ENCODE assay signal across 8 cellular contexts in genomic region chr2:74472086-74472944, GRCh38. TPM values are rescaled to one million over a fixed set of nuclear protein-coding genes. Genes with fewer than 3 reads are reported as not detected.
DNase-seq lines count a peak whose midpoint lies in the region; ATAC-seq and TF ChIP-seq lines count a peak whose summit lies in the region.

MRPL53 (minus strand) TSS chr2:74472680; CDS start chr2:74472660, 20 bp downstream.

- H3K9ac ChIP-seq in adipocyte (ENCODE audit: low read length): peak within 1 kb of the TSS; percentile 98

- in situ Hi-C loops in transverse colon (cut with MboI; ENCODE audit: low pct_ligation_motif_present in 1 of 4, low pct_unique_long_range_greater_than_20kb in 1 of 4, low sequenced_read_pairs in 3 of 4): no loop called here

- H3K4me1 ChIP-seq in adipocyte (ENCODE audit: control insufficient read depth, insufficient read depth, low read length): peaks cover 13% of the 10 kb centered on the region
- H3K4me1 ChIP-seq in transverse colon: peaks cover 12 to 23% (median 15%) of the 10 kb centered on the region in 4 donors

- POLR2A ChIA-PET in T-cell (lab: Charles Lee): interaction anchor here (0.6 to 2.0 kb wide), 5 partner anchors 9 to 59 kb away, joined by 3 to 15 read pairs (median 4); partner anchors contain the start of genes CCDC142 (in 1 of the 2) and WBP1 (in 1 of the 2)

- H3K36me3 ChIP-seq in adipocyte (ENCODE audit: control insufficient read depth, insufficient read depth, low read length, severe bottlenecking) (peaks cover 20% of the 10 kb centered on the region), transverse colon (peaks cover 0 to 11% (median 0%) of the 10 kb centered on the region in 4 donors)

- H3K27ac ChIP-seq in transverse colon: peak within 1 kb of the TSS; percentile 89 to 99 (median 91)

- intact Hi-C loops in cardiac septum (cut with DNase I) (no loop called here), transverse colon (cut with DNase I; ENCODE audit: low total_unique reads) (no loop called here)

- CTCF ChIA-PET in T-cell (lab: Charles Lee): interaction anchor here (0.6 to 2.6 kb wide), 4 partner anchors 10 to 20 kb away, joined by 3 to 17 read pairs (median 4); partner anchors contain the start of genes CCDC142 (in 1 of the 2), TTC31 (in 1 of the 2) and WBP1 (in 1 of the 2)

- no peak for TF ChIP-seq EP300 in transverse colon (IDR thresholded peaks at IDR 0.05; ENCODE audit: low read depth)

- H3K4me3 ChIP-seq in GM12864 (ENCODE audit: low read depth, low read length) (peak within 1 kb of the TSS; percentile 79), adipocyte (ENCODE audit: low read length) (peak within 1 kb of the TSS; percentile 94), transverse colon (peak within 1 kb of the TSS; percentile 39 to 87 (median 60))

- peak; percentile 91 for TF ChIP-seq POLR2A in transverse colon (IDR thresholded peaks at IDR 0.05)

- no peaks in the 10 kb centered on the region for H3K27me3 Mint-ChIP-seq in T-cell

- WGBS in transverse colon (ENCODE audit: low coverage in 1 of 2), 2 donors: 0% methylated on average over 66 of the region's 66 CpGs; no CpG with 5 or more reads in 1 of the 2 donors

- H3K27ac Mint-ChIP-seq in T-cell: peak within 1 kb of the TSS; percentile 95 to 99

- TF ChIP-seq CTCF in GM12864 (IDR thresholded peaks at IDR 0.05; ENCODE audit: low read depth, low read length, missing control alignments): no peak
- TF ChIP-seq CTCF in transverse colon (IDR thresholded peaks at IDR 0.05): peak in 1 of 5 experiments; percentile 20

- H3K36me3 Mint-ChIP-seq in T-cell: peaks cover 19% of the 10 kb centered on the region

- ATAC-seq in HG02623 (IDR thresholded peaks at IDR 0.05; ENCODE audit: unreplicated experiment) (peak; percentile 80), T-cell (replicated peaks in 1 of 4) (peak; percentile 93 to 96 (median 94))

- no peaks in the 10 kb centered on the region for H3K9me3 Mint-ChIP-seq in T-cell

- peak; percentile 92 for DNase-seq in GM12864 (ENCODE audit: low read depth)
- peak; percentile 86 to 98 (median 97) for DNase-seq in NCI-H1417 (lab: John Stamatoyannopoulos, UW)
- DNase-seq in T-cell: peak; percentile 90 to 98 (median 95)
- peak; percentile 96 for DNase-seq in adipocyte (ENCODE audit: low read depth)
- peak; percentile 97 for DNase-seq in cardiac septum (ENCODE audit: low spot score)
- peak; percentile 92 for DNase-seq in pons (ENCODE audit: low spot score)
- DNase-seq in transverse colon: peak; percentile 95

- H3K4me1 Mint-ChIP-seq in T-cell: peaks cover 21 to 30% (median 24%) of the 10 kb centered on the region in 3 donors

- H3K4me3 Mint-ChIP-seq in T-cell: peak within 1 kb of the TSS; percentile 90 to 96 (median 96)

- H3K9me3 ChIP-seq in adipocyte (ENCODE audit: control insufficient read depth, low read length): no peaks in the 10 kb centered on the region
- H3K9me3 ChIP-seq in transverse colon: no peaks in the 10 kb centered on the region

- no peaks in the 10 kb centered on the region for H3K27me3 ChIP-seq in adipocyte (replicated peaks; ENCODE audit: control insufficient read depth, insufficient read depth, low read length)
- no peaks in the 10 kb centered on the region for H3K27me3 ChIP-seq in transverse colon

RNA-seq across cellular contexts. Expression of gene MRPL53, which starts in this region (rescaled TPM):
- 10 to 100 TPM; 53.9 to 77.9 (median 59.4) TPM for total RNA-seq in T-cell
- total RNA-seq in cardiac septum: 134 TPM
- total RNA-seq in transverse colon: 100 to 1,000 TPM in 1 of 4 donors, 10 to 100 TPM in 3; 23.2 to 170 (median 26.3) TPM

Comparison
In these comparisons a context has a peak if more than half of its experiments do, and no peak if none do; other contexts are left out.
1. Peak in every context shown above with its lines: DNase-seq, ATAC-seq, H3K4me3 ChIP-seq and H3K27ac ChIP-seq.